Comparison of ENCODE assay signal across 8 cellular contexts in the genomic region with DNA sequence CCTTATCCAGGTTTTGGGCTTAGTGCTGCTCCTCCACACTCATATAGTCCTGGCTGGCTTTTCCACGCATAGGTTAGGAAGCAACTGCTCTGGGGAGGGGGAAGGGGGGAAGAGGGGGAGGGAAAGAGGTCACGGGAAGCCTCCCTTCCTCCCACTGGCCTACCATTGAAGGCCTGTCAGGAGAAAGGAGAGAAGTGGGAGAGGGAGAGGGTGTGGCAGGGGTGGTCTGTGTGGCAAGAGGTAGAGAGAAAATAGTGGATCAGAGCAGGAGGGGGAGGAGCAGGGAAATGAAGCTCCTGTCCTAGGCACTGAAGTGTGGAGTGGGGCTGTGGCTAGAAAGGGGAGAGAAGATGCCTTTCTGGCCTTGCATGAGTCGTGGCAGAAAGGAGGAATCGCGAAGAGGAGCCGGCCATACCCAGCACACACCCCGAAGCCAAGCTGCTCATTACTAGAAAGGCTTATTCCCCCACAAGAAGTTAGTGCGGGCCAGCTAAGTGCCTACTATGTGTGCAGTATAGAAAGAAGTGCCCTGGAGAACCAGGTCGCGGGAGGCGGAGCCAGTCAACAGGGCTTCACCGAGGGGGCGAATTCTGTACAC. TPM values are rescaled to one million over a fixed set of nuclear protein-coding genes. Genes with fewer than 3 reads are reported as not detected.
DNase-seq lines count a peak whose midpoint lies in the region; ATAC-seq and TF ChIP-seq lines count a peak whose summit lies in the region.

No MANE protein-coding gene starts in this region.

- peak overlapping the region; percentile 81; the same call in 1 of the 2 replicates for H3K4me3 ChIP-seq in GM08714 (ENCODE audit: low read length)
- peak overlapping the region; percentile 78; the same call in 1 of the 2 replicates for H3K4me3 ChIP-seq in Karpas-422 (ENCODE audit: low read length)
- H3K4me3 ChIP-seq in coronary artery = peak overlapping the region; percentile 75
- H3K4me3 ChIP-seq in neutrophil (ENCODE audit: low read depth in 1 of 2, low read length in 1 of 2) = peak overlapping the region; percentile 68 to 80

- H3K79me2 ChIP-seq in Karpas-422 (ENCODE audit: low read length) = peaks cover 33% of the 10 kb centered on the region

- TF ChIP-seq CTCF in coronary artery (IDR thresholded peaks at IDR 0.05) (no peak), neutrophil (IDR thresholded peaks at IDR 0.05) (no peak)

- H3K27me3 ChIP-seq in Karpas-422 (ENCODE audit: low read length) (no peaks in the 10 kb centered on the region), neutrophil (no peaks in the 10 kb centered on the region)

- no peaks in the 10 kb centered on the region for H3K9me2 ChIP-seq in Karpas-422 (replicated peaks; ENCODE audit: insufficient read depth, low read length)

- no peaks in the 10 kb centered on the region for H3K36me3 ChIP-seq in Karpas-422 (ENCODE audit: insufficient read depth, low read length)
- no peaks in the 10 kb centered on the region for H3K36me3 ChIP-seq in neutrophil

- no peaks in the 10 kb centered on the region for H3K9me3 ChIP-seq in Karpas-422 (ENCODE audit: low read length)
- H3K9me3 ChIP-seq in neutrophil = no peaks in the 10 kb centered on the region

- peak overlapping the region; percentile 73 for H3K4me2 ChIP-seq in Karpas-422 (ENCODE audit: low read depth, low read length, poor library complexity, severe bottlenecking)

- H3K9ac ChIP-seq in Karpas-422 (ENCODE audit: low read length) = peak overlapping the region; percentile 86

- no peaks in the 10 kb centered on the region for H4K20me1 ChIP-seq in Karpas-422 (ENCODE audit: insufficient read depth, low read depth, low read length)

- peak overlapping the region; percentile 42; the same call in 1 of the 2 replicates for H3K27ac ChIP-seq in Karpas-422 (ENCODE audit: low read length)
- H3K27ac ChIP-seq in coronary artery = peak overlapping the region; percentile 76 to 96
- peak overlapping the region; percentile 98 for H3K27ac ChIP-seq in neutrophil

- H3K4me1 ChIP-seq in Karpas-422 (ENCODE audit: low read length) (peaks cover 34% of the 10 kb centered on the region), neutrophil (ENCODE audit: control insufficient read depth in 1 of 2, insufficient read depth in 1 of 2, low read depth in 1 of 2, low read length in 1 of 2) (peaks cover 30 to 37% of the 10 kb centered on the region in 2 experiments)

- H2AFZ ChIP-seq in Karpas-422 (ENCODE audit: low read length) = peak overlapping the region; percentile 38; the same call in 1 of the 2 replicates

- DNase-seq in Karpas-422 (no peak), coronary artery (ENCODE audit: low spot score) (no peak), globus pallidus (ENCODE audit: low spot score) (no peak), AML-193 (lab: John Stamatoyannopoulos, UW) (no peak), LoVo (ENCODE audit: low spot score) (no peak)

- no peak for ATAC-seq in HG03175 (IDR thresholded peaks at IDR 0.05; ENCODE audit: unreplicated experiment)

RNA-seq across cellular contexts. Expression of gene TMEM164, which starts 1.1 kb away (rescaled TPM):
- total RNA-seq in Karpas-422 (2014; rRNA removed; shearing (Covaris generic); ENCODE audit: low replicate concordance) = 14.1 and 16.2 TPM in 2 replicates

Comparison
In these comparisons a context has a peak if more than half of its experiments do, and no peak if none do; other contexts are left out.
1. H3K27ac ChIP-seq: peak in every context shown above with its lines; median percentile 98 in neutrophil; 86 in coronary artery; 42 in Karpas-422.